In genomic region chr18:158128-159036, GRCh38 we compare ENCODE assay signal across 8 cellular contexts. TPM values are rescaled to one million over a fixed set of nuclear protein-coding genes. Genes with fewer than 3 reads are reported as not detected.
A peak's percentile ranks its signal among the peaks of the same experiment; 100 is the strongest.
DNase-seq lines count a peak whose midpoint lies in the region; ATAC-seq and TF ChIP-seq lines count a peak whose summit lies in the region.

Gene USP14, plus strand, starts transcription at chr18:158557. Its CDS starts 142 bp downstream, at chr18:158699.

- no peaks in the 10 kb centered on the region for H3K9me3 ChIP-seq in CD4-positive, CD25-positive, alpha-beta regulatory T cell (ENCODE audit: control insufficient read depth in 2 of 2, low read length in 2 of 2)
- no peaks in the 10 kb centered on the region for H3K9me3 ChIP-seq in left lung

- peaks cover 21% of the 10 kb centered on the region for H3K4me1 ChIP-seq in CD4-positive, CD25-positive, alpha-beta regulatory T cell (ENCODE audit: control insufficient read depth, insufficient read depth, low read length, poor library complexity, severe bottlenecking)
- peaks cover 5 to 21% of the 10 kb centered on the region in 2 donors for H3K4me1 ChIP-seq in left lung

- H3K27me3 ChIP-seq in CD4-positive, CD25-positive, alpha-beta regulatory T cell (ENCODE audit: control insufficient read depth, insufficient read depth, low read length): no peaks in the 10 kb centered on the region
- H3K27me3 ChIP-seq in left lung: no peaks in the 10 kb centered on the region

- no peak for TF ChIP-seq CTCF in left lung (IDR thresholded peaks at IDR 0.05)

- H3K27ac Mint-ChIP-seq in CD4-positive, CD25-positive, alpha-beta regulatory T cell: peak within 1 kb of the TSS; percentile 61 to 97 (median 94)
- peak within 1 kb of the TSS; percentile 93 for H3K27ac Mint-ChIP-seq in dendritic cell treated with granulocyte-macrophage colony-stimulating factor and Interleukin-4, amounts not matched to agents 40 ng/mL and 50 ng/mL, for 4 days

- peak within 1 kb of the TSS; percentile 95 to 99 (median 96) for H3K4me3 Mint-ChIP-seq in CD4-positive, CD25-positive, alpha-beta regulatory T cell
- H3K4me3 Mint-ChIP-seq in dendritic cell treated with granulocyte-macrophage colony-stimulating factor and Interleukin-4, amounts not matched to agents 40 ng/mL and 50 ng/mL, for 4 days: peak within 1 kb of the TSS; percentile 91

- no peaks in the 10 kb centered on the region for H3K9me3 Mint-ChIP-seq in CD4-positive, CD25-positive, alpha-beta regulatory T cell
- H3K9me3 Mint-ChIP-seq in dendritic cell treated with granulocyte-macrophage colony-stimulating factor and Interleukin-4, amounts not matched to agents 40 ng/mL and 50 ng/mL, for 4 days: no peaks in the 10 kb centered on the region

- H3K27ac ChIP-seq in CD4-positive, CD25-positive, alpha-beta regulatory T cell (ENCODE audit: insufficient read depth, low read length, poor library complexity, severe bottlenecking): peak within 1 kb of the TSS; percentile 86
- peak within 1 kb of the TSS; percentile 79 to 85 for H3K27ac ChIP-seq in left lung

- peak; percentile 94 for ATAC-seq in CD4-positive, CD25-positive, alpha-beta regulatory T cell (ENCODE audit: low read depth in 2 of 2)
- ATAC-seq in GM19438 (IDR thresholded peaks at IDR 0.05; ENCODE audit: low read depth, unreplicated experiment) (peak; percentile 92), HG03571 (IDR thresholded peaks at IDR 0.05; ENCODE audit: unreplicated experiment) (peak; percentile 90), left lung (peak; percentile 98)

- peak within 1 kb of the TSS; percentile 91 for H3K4me3 ChIP-seq in CD4-positive, CD25-positive, alpha-beta regulatory T cell (ENCODE audit: low read depth, low read length)
- H3K4me3 ChIP-seq in left lung: peak within 1 kb of the TSS; percentile 90 to 93

- H3K36me3 Mint-ChIP-seq in CD4-positive, CD25-positive, alpha-beta regulatory T cell: peaks cover 4% of the 10 kb centered on the region
- H3K36me3 Mint-ChIP-seq in dendritic cell treated with granulocyte-macrophage colony-stimulating factor and Interleukin-4, amounts not matched to agents 40 ng/mL and 50 ng/mL, for 4 days (ENCODE audit: low read depth): peaks cover 17% of the 10 kb centered on the region

- no peaks in the 10 kb centered on the region for H3K27me3 Mint-ChIP-seq in CD4-positive, CD25-positive, alpha-beta regulatory T cell
- no peaks in the 10 kb centered on the region for H3K27me3 Mint-ChIP-seq in dendritic cell treated with granulocyte-macrophage colony-stimulating factor and Interleukin-4, amounts not matched to agents 40 ng/mL and 50 ng/mL, for 4 days

- peak; percentile 96 to 99 (median 97) for DNase-seq in CD4-positive, CD25-positive, alpha-beta regulatory T cell
- DNase-seq in NCI-H774 (lab: John Stamatoyannopoulos, UW) (peak; percentile 95), left lung (peak; percentile 98 to 99)
- DNase-seq in activated CD4-positive, alpha-beta T cell treated with anti-CD3 and anti-CD28 coated beads, Interleukin-2, amount 50 U/mL, for 4 hours: peak; percentile 97 to 98
- DNase-seq in stimulated activated CD4-positive, alpha-beta T cell treated with anti-CD3 and anti-CD28 coated beads, Interleukin-2, amount 100 ng/mL, for 4 hours (ENCODE audit: low read depth): peak; percentile 98

- no peaks in the 10 kb centered on the region for H3K36me3 ChIP-seq in CD4-positive, CD25-positive, alpha-beta regulatory T cell (ENCODE audit: control insufficient read depth, insufficient read depth, low read length)
- H3K36me3 ChIP-seq in left lung: peaks cover 0 to 2% of the 10 kb centered on the region in 2 donors

- peaks cover 21 to 44% (median 25%) of the 10 kb centered on the region in 4 donors for H3K4me1 Mint-ChIP-seq in CD4-positive, CD25-positive, alpha-beta regulatory T cell
- H3K4me1 Mint-ChIP-seq in dendritic cell treated with granulocyte-macrophage colony-stimulating factor and Interleukin-4, amounts not matched to agents 40 ng/mL and 50 ng/mL, for 4 days (ENCODE audit: low read depth): peaks cover 26% of the 10 kb centered on the region

- intact Hi-C loops in dendritic cell treated with granulocyte-macrophage colony-stimulating factor and Interleukin-4, amounts not matched to agents 40 ng/mL and 50 ng/mL, for 4 days (cut with micrococcal nuclease): loop anchor here (1.0 kb wide), 1 partner anchor 110 kb away; the partner anchor contains the start of gene THOC1
- intact Hi-C loops in left lung (cut with DNase I): no loop called here

RNA-seq across cellular contexts. Expression of gene USP14, which starts in this region (rescaled TPM):
- total RNA-seq in CD4-positive, CD25-positive, alpha-beta regulatory T cell: 41.1 TPM
- 10 to 100 TPM; 35.5 to 48.7 (median 45.6) TPM for polyA plus RNA-seq in CD4-positive, CD25-positive, alpha-beta regulatory T cell
- total RNA-seq in left lung: 10 to 100 TPM; 48.2 to 59.7 TPM

Comparison
In these comparisons a context has a peak if more than half of its experiments do, and no peak if none do; other contexts are left out.
1. Peak in every context shown above with its lines: DNase-seq, ATAC-seq, H3K4me3 ChIP-seq and H3K27ac ChIP-seq.